Comparison of ENCODE assay signal across 1 cellular context in the genomic region with DNA sequence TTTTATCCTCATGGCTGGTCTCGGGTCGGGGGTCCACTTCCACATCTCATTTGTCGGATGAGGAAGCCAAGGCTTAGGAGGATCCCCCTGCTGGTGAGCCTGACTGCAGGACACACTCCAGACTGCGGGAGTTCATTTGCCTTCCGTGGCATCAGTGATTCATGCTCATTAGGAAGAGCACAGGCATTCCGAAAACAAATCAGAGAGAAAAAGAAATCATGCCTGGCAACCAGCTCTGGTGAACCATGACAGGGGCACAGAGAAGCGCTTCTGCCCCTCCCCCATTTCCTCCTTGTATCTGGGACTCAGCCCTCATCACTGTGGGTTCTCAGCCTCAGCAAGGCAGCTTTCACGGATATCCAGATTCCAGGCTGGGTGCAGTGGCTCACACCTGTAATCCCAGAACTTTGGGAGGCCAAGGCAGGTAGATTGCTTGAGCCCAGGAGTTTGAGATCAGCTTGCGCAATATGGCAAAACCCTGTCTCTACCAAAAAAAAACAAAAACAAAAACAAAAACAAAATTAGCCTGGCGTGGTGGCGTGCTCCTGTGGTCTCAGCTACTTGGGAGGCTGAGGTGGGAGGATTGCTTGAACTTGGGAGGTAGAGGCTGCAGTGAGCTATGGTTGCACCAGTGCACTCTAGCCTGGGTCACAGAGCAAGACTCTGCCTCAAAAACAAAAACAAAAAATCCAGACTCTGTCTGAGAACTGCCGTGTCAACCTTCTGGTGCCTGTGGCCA.
TF ChIP-seq lines count a peak whose summit lies in the region.

No MANE protein-coding gene starts in this region.

TF ChIP-seq in K562, 482 proteins besides CTCF, POLR2A, EP300 and RAD21 (continues in another document):
- no peak for TF ChIP-seq HOXB6 (CRISPR knock-in tag; IDR thresholded peaks at IDR 0.05; ENCODE audit: borderline replicate concordance)
- TF ChIP-seq, protein P1, sequence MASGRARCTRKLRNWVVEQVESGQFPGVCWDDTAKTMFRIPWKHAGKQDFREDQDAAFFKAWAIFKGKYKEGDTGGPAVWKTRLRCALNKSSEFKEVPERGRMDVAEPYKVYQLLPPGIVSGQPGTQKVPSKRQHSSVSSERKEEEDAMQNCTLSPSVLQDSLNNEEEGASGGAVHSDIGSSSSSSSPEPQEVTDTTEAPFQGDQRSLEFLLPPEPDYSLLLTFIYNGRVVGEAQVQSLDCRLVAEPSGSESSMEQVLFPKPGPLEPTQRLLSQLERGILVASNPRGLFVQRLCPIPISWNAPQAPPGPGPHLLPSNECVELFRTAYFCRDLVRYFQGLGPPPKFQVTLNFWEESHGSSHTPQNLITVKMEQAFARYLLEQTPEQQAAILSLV (tag; IDR thresholded peaks at IDR 0.05), result peak; percentile 67; the same call in 1 of the 2 replicates
- TF ChIP-seq, protein P2, sequence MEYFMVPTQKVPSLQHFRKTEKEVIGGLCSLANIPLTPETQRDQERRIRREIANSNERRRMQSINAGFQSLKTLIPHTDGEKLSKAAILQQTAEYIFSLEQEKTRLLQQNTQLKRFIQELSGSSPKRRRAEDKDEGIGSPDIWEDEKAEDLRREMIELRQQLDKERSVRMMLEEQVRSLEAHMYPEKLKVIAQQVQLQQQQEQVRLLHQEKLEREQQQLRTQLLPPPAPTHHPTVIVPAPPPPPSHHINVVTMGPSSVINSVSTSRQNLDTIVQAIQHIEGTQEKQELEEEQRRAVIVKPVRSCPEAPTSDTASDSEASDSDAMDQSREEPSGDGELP (CRISPR knock-in tag; IDR thresholded peaks at IDR 0.05; ENCODE audit: borderline replicate concordance), result 0 out of 2 replicates have a peak, but pooled peaks have one; percentile 5
- TF ChIP-seq TEAD2 (tag; IDR thresholded peaks at IDR 0.05), result no peak
- 0 out of 2 replicates have a peak, but pooled peaks have one; percentile 3 for TF ChIP-seq SPI1 (IDR thresholded peaks at IDR 0.05; ENCODE audit: borderline replicate concordance, low read depth, low read length)
- TF ChIP-seq, protein P3, sequence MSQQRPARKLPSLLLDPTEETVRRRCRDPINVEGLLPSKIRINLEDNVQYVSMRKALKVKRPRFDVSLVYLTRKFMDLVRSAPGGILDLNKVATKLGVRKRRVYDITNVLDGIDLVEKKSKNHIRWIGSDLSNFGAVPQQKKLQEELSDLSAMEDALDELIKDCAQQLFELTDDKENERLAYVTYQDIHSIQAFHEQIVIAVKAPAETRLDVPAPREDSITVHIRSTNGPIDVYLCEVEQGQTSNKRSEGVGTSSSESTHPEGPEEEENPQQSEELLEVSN (IDR thresholded peaks at IDR 0.05; ENCODE audit: borderline replicate concordance in 1 of 2, extremely low read depth in 1 of 2, insufficient read depth in 1 of 2, insufficient read length in 1 of 2, low read depth in 1 of 2, low read length in 1 of 2, poor library complexity in 1 of 2, severe bottlenecking in 1 of 2), result no peak
- no peak for TF ChIP-seq EGR1 (conservative IDR thresholded peaks at IDR 0.05)
- TF ChIP-seq ZNF175 (CRISPR knock-in tag; IDR thresholded peaks at IDR 0.05; ENCODE audit: low read depth), result no peak
- TF ChIP-seq OTX1 (CRISPR knock-in tag; IDR thresholded peaks at IDR 0.05), result no peak
- TF ChIP-seq HDAC8 (tag; IDR thresholded peaks at IDR 0.05), result 0 out of 2 replicates have a peak, but pooled peaks have one; percentile 36
- no peak for TF ChIP-seq PTRF (tag; IDR thresholded peaks at IDR 0.05)
- TF ChIP-seq SMARCA5 (IDR thresholded peaks at IDR 0.05), result 0 out of 2 replicates have a peak, but pooled peaks have one; percentile 18
- 0 out of 2 replicates have a peak, but pooled peaks have one; percentile 42 for TF ChIP-seq HDGF (IDR thresholded peaks at IDR 0.05)
- no peak for TF ChIP-seq ZBTB2 (IDR thresholded peaks at IDR 0.05)
- TF ChIP-seq ZKSCAN8 (CRISPR knock-in tag; IDR thresholded peaks at IDR 0.05), result no peak
- 0 out of 4 replicates have a peak, but pooled peaks of 1 of the 2 experiments have one; percentile 29 for TF ChIP-seq HDAC1 (IDR thresholded peaks at IDR 0.05)
- TF ChIP-seq ZNF232 (CRISPR knock-in tag; IDR thresholded peaks at IDR 0.05), result no peak
- no peak for TF ChIP-seq MEF2A (IDR thresholded peaks at IDR 0.05; ENCODE audit: control insufficient read depth, low read depth, low read length)
- TF ChIP-seq ZNF316 (IDR thresholded peaks at IDR 0.05), result no peak
- TF ChIP-seq, protein P4, sequence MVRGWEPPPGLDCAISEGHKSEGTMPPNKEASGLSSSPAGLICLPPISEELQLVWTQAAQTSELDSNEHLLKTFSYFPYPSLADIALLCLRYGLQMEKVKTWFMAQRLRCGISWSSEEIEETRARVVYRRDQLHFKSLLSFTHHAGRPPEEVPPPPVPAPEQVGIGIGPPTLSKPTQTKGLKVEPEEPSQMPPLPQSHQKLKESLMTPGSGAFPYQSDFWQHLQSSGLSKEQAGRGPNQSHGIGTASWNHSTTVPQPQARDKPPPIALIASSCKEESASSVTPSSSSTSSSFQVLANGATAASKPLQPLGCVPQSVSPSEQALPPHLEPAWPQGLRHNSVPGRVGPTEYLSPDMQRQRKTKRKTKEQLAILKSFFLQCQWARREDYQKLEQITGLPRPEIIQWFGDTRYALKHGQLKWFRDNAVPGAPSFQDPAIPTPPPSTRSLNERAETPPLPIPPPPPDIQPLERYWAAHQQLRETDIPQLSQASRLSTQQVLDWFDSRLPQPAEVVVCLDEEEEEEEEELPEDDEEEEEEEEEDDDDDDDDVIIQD (CRISPR knock-in tag; IDR thresholded peaks at IDR 0.05), result no peak
- peak; percentile 73 for TF ChIP-seq CEBPG (CRISPR knock-in tag; IDR thresholded peaks at IDR 0.05)
- peak; percentile 75 to 95 for TF ChIP-seq CEBPG (tag; conservative IDR thresholded peaks at IDR 0.05 in 1 of 2, IDR thresholded peaks at IDR 0.05 in 1 of 2)
- no peak for TF ChIP-seq GABPB1 (CRISPR knock-in tag; IDR thresholded peaks at IDR 0.05)
- no peak for TF ChIP-seq STAT5B (CRISPR knock-in tag; IDR thresholded peaks at IDR 0.05)
- TF ChIP-seq CEBPB (tag; IDR thresholded peaks at IDR 0.05), result peak; percentile 97
- no peak for TF ChIP-seq DMBX1 (CRISPR knock-in tag; IDR thresholded peaks at IDR 0.05; ENCODE audit: borderline replicate concordance)
- TF ChIP-seq ZNF592 (IDR thresholded peaks at IDR 0.05), result peak; percentile 29
- no peak for TF ChIP-seq ZBTB1 (CRISPR knock-in tag; IDR thresholded peaks at IDR 0.05; ENCODE audit: borderline replicate concordance, low read depth)
- TF ChIP-seq ID3 (CRISPR knock-in tag; IDR thresholded peaks at IDR 0.05), result no peak
- no peak for TF ChIP-seq ID3 (tag; IDR thresholded peaks at IDR 0.05)
- TF ChIP-seq, protein P5, sequence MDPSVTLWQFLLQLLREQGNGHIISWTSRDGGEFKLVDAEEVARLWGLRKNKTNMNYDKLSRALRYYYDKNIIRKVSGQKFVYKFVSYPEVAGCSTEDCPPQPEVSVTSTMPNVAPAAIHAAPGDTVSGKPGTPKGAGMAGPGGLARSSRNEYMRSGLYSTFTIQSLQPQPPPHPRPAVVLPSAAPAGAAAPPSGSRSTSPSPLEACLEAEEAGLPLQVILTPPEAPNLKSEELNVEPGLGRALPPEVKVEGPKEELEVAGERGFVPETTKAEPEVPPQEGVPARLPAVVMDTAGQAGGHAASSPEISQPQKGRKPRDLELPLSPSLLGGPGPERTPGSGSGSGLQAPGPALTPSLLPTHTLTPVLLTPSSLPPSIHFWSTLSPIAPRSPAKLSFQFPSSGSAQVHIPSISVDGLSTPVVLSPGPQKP (CRISPR knock-in tag; IDR thresholded peaks at IDR 0.05), result no peak
- TF ChIP-seq TRIM24 (IDR thresholded peaks at IDR 0.05), result 0 out of 4 replicates have a peak, but pooled peaks of 1 of the 2 experiments have one; percentile 7
- no peak for TF ChIP-seq SFPQ (IDR thresholded peaks at IDR 0.05; ENCODE audit: low read depth, low read length)
- TF ChIP-seq EHMT2 (IDR thresholded peaks at IDR 0.05), result 0 out of 2 replicates have a peak, but pooled peaks have one; percentile 12
- TF ChIP-seq POU5F1 (IDR thresholded peaks at IDR 0.05; ENCODE audit: borderline replicate concordance, low read depth, low read length, partially characterized antibody), result no peak
- no peak for TF ChIP-seq RNF219 (CRISPR knock-in tag; IDR thresholded peaks at IDR 0.05)
- TF ChIP-seq GTF3C2 (IDR thresholded peaks at IDR 0.05; ENCODE audit: borderline replicate concordance, extremely low read depth, insufficient read length), result no peak
